ENCODE assay signal across 21 cellular contexts in the genomic region with DNA sequence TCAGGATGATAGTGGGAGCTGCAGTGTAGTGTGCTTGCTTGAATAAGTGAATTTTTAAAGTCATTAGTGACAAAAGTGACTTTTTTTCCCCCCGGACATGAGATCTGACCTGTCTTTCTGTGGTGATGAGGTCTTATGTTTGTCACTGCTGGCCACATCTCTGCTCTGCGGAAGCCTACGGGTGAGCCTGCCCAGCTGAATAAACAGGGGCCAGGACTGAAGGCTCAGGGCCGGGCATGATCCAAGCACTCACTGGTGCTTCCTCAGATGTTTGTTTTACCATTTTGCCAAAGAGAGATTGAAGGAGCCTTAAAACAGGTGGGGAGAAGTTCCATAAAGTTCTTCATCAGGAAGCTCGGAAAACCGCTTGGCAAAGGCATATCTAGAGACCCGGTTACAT. TPM values are rescaled to one million over a fixed set of nuclear protein-coding genes. Genes with fewer than 3 reads are reported as not detected.
DNase-seq lines count a peak whose midpoint lies in the region; ATAC-seq and TF ChIP-seq lines count a peak whose summit lies in the region.
"Had no signal": no experiment of that assay in that cellular context is flagged by ENCODE, and none has a peak within 500 bp of the region (broad histone marks: within the 10 kb centered on the region; RNA-seq: fewer than 3 reads in every experiment).

No MANE protein-coding gene starts in this region.

- H3K9me3 ChIP-seq in tibial artery = no peaks in the 10 kb centered on the region
- H3K9me3 ChIP-seq: BE2C, Peyer's patch had no signal

- no peak for DNase-seq in activated T-cell treated with anti-CD3 and anti-CD28 coated beads, Interleukin-2, amount 50 U/mL, for 72 hours
- no peak for DNase-seq in activated T-cell treated with anti-CD3 and anti-CD28 coated beads, Interleukin-2, amount 50 U/mL, for 48 hours
- peak; percentile 41 for DNase-seq in dermis blood vessel endothelial cell
- DNase-seq in left kidney (ENCODE audit: low read depth, low spot score) = peak; percentile 11
- peak in 1 of 2 donors; percentile 64 for DNase-seq in tibial artery
- DNase-seq in NOMO-1 treated with dmso at 0.1 percent for 144 hours (lab: John Stamatoyannopoulos, UW; ENCODE audit: unreplicated experiment) = no peak
- no peak for DNase-seq in DMS114 treated with DMSO at 0.1 percent for 48 hours (lab: John Stamatoyannopoulos, UW; ENCODE audit: unreplicated experiment)
- DNase-seq: BE2C; Calu3; CD4-positive, alpha-beta memory T cell; DMS79 treated with DMSO at 0.1 percent for 48 hours; HCEC 1CT; KG1; NCI-H1092; NCI-H146; NCI-H510A treated with DMSO at 0.1 percent for 48 hours; NCI-H82 had no signal

- peaks cover 20% of the 10 kb centered on the region for H3K4me1 Mint-ChIP-seq in activated T-cell treated with anti-CD3 and anti-CD28 coated beads, Interleukin-2, amount 50 U/mL, for 72 hours (ENCODE audit: low read depth)

- H3K4me1 ChIP-seq in tibial artery = peaks cover 0 to 84% (median 50%) of the 10 kb centered on the region in 4 donors
- H3K4me1 ChIP-seq: BE2C had no signal

- H3K36me3 ChIP-seq in tibial artery = no peaks in the 10 kb centered on the region
- H3K36me3 ChIP-seq: BE2C, Peyer's patch had no signal

- H3K27ac ChIP-seq in tibial artery = peak overlapping the region; percentile 84
- H3K27ac ChIP-seq: 22Rv1, GM23248, Peyer's patch had no signal

- no peak for TF ChIP-seq CTCF in tibial artery (IDR thresholded peaks at IDR 0.05)

- no peaks in the 10 kb centered on the region for H3K27me3 ChIP-seq in tibial artery
- H3K27me3 ChIP-seq: BE2C, Peyer's patch had no signal

- H3K9me3 Mint-ChIP-seq in activated T-cell treated with anti-CD3 and anti-CD28 coated beads, Interleukin-2, amount 50 U/mL, for 72 hours = peaks cover 0 to 2% of the 10 kb centered on the region in 2 donors
- H3K9me3 Mint-ChIP-seq: CD4-positive, alpha-beta memory T cell had no signal

- intact Hi-C loops in tibial artery (cut with DNase I; ENCODE audit: low total_unique reads) = loop anchor here (10.0 kb wide), 1 partner anchor 170 kb away; the partner anchor contains the start of gene ST6GAL1

- H3K27me3 Mint-ChIP-seq in activated T-cell treated with anti-CD3 and anti-CD28 coated beads, Interleukin-2, amount 50 U/mL, for 72 hours (ENCODE audit: low read depth) = no peaks in the 10 kb centered on the region
- H3K27me3 Mint-ChIP-seq: CD4-positive, alpha-beta memory T cell had no signal

- no peak overlapping the region for H3K4me3 Mint-ChIP-seq in activated T-cell treated with anti-CD3 and anti-CD28 coated beads, Interleukin-2, amount 50 U/mL, for 72 hours

- ATAC-seq in activated T-cell treated with anti-CD3 and anti-CD28 coated beads, Interleukin-2, amount 50 U/mL, for 72 hours (replicated peaks in 1 of 2) = no peak
- ATAC-seq in HG03439 (IDR thresholded peaks at IDR 0.05; ENCODE audit: unreplicated experiment) = no peak

- H3K36me3 Mint-ChIP-seq in activated T-cell treated with anti-CD3 and anti-CD28 coated beads, Interleukin-2, amount 50 U/mL, for 72 hours (ENCODE audit: insufficient read depth in 2 of 2) = no peaks in the 10 kb centered on the region
- H3K36me3 Mint-ChIP-seq: CD4-positive, alpha-beta memory T cell had no signal

- H3K4me3 ChIP-seq in tibial artery = peak overlapping the region; percentile 17 to 37
- H3K4me3 ChIP-seq: GM23248, Peyer's patch had no signal

- H3K27ac Mint-ChIP-seq in activated T-cell treated with anti-CD3 and anti-CD28 coated beads, Interleukin-2, amount 50 U/mL, for 72 hours = peak overlapping the region; percentile 10

RNA-seq across cellular contexts. Expression of gene RPL39L, which starts 35.0 kb away (rescaled TPM):
- total RNA-seq in activated T-cell treated with anti-CD3 and anti-CD28 coated beads, Interleukin-2, amount 50 U/mL, for 72 hours = 10 to 100 TPM; 32.0 to 35.9 TPM
- 9.7 and 14.6 TPM in 2 replicates for total RNA-seq in dermis blood vessel endothelial cell

Comparison
In these comparisons a context has a peak if more than half of its experiments do, and no peak if none do; other contexts are left out.
1. DNase-seq: peak in dermis blood vessel endothelial cell (single experiment) and left kidney (single experiment); none in activated T-cell treated with anti-CD3 and anti-CD28 coated beads, Interleukin-2, amount 50 U/mL, for 72 hours (0 of 2), activated T-cell treated with anti-CD3 and anti-CD28 coated beads, Interleukin-2, amount 50 U/mL, for 48 hours (0 of 2), NOMO-1 treated with dmso at 0.1 percent for 144 hours (single experiment) and DMS114 treated with DMSO at 0.1 percent for 48 hours (single experiment).